22 cellular contexts compared by ENCODE assay signal in the genomic region with DNA sequence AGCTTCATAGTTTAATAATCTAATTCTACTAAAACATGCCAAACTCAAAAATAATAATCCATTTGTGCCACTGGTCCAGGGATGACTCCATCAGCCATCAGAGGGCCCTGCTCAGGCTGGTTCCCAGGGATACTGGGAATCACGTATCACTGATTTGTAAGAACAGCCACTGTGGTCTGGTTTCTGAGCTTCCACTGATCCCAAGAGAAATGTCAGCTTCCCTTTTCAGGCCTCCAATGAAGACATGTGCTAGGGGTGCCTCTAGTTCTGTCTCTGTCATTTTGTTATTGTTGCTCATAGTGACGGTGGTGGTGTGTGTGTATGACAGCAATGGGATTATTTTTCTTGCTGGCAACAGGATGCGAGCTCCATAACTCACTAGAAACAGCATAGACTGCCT.
A peak's percentile ranks its signal among the peaks of the same experiment; 100 is the strongest.
DNase-seq lines count a peak whose midpoint lies in the region; ATAC-seq, FAIRE-seq and TF ChIP-seq lines count a peak whose summit lies in the region.
"Had no signal": no experiment of that assay in that cellular context is flagged by ENCODE, and none has a peak within 500 bp of the region (broad histone marks: within the 10 kb centered on the region; RNA-seq: fewer than 3 reads in every experiment).

No MANE protein-coding gene starts in this region.

- no peaks in the 10 kb centered on the region for H4K20me1 ChIP-seq in H1 (replicated peaks in 1 of 2; ENCODE audit: control insufficient read depth in 1 of 2, insufficient read depth in 2 of 2, low read length in 2 of 2)

- H3K79me2 ChIP-seq in H1 (ENCODE audit: control insufficient read depth in 1 of 2, insufficient read depth in 2 of 2, low read length in 2 of 2), result no peaks in the 10 kb centered on the region

- H3K23me2 ChIP-seq in H1 (ENCODE audit: low read depth, low read length), result peaks cover 4% of the 10 kb centered on the region

- peaks cover 0 to 25% (median 19%) of the 10 kb centered on the region in 4 experiments; a peak in 6 of 7 replicates for H3K27me3 ChIP-seq in H1 (replicated peaks in 1 of 4; ENCODE audit: control insufficient read depth in 3 of 4, extremely low read depth in 1 of 4, insufficient read depth in 3 of 4, low read length in 3 of 4)
- H3K27me3 ChIP-seq in colonic mucosa, result peaks cover 19% of the 10 kb centered on the region

- no peak for TF ChIP-seq RAD21 in H1 (IDR thresholded peaks at IDR 0.05 in 1 of 2, conservative IDR thresholded peaks at IDR 0.05 in 1 of 2; ENCODE audit: low read depth in 2 of 2, low read length in 2 of 2)

- H3K23ac ChIP-seq in H1 (ENCODE audit: insufficient read length), result no peak overlapping the region

- no peak overlapping the region for H2AK5ac ChIP-seq in H1 (ENCODE audit: low read depth, low read length)

- no peak overlapping the region for H2BK120ac ChIP-seq in H1 (replicated peaks; ENCODE audit: low read depth, low read length)

- DNase-seq in NCI-H82 (lab: John Stamatoyannopoulos, UW) (peak; percentile 15), NCI-H82 treated with DMSO at 0.1 percent for 48 hours (lab: John Stamatoyannopoulos, UW; ENCODE audit: unreplicated experiment) (no peak), D721Med (ENCODE audit: insufficient read length, low spot score) (no peak), H1 (ENCODE audit: low read depth in 1 of 2, low spot score in 2 of 2) (no peak), colonic mucosa (no peak)
- DNase-seq in stimulated activated CD4-positive, alpha-beta T cell treated with anti-CD3 and anti-CD28 coated beads, Interleukin-4, amount 100 ng/mL, for 1 hour, result no peak
- DNase-seq: 8988T; ACHN; AML-193; C1 segment of cervical spinal cord; Caco-2; CD4-positive, alpha-beta memory T cell; DMS 273 treated with DMSO at 0.1 percent for 48 hours; DMS79; EL; GDM1; H9 had no signal

- intact Hi-C loops in colonic mucosa (cut with DNase I), result no loop called here

- FAIRE-seq in D721Med (lab: Jason Lieb, UNC), result peak; percentile 85
- no peak for FAIRE-seq in H1 (lab: Jason Lieb, UNC)
- FAIRE-seq: A549, GM12878 had no signal

- H3K4me1 ChIP-seq in H1 (replicated peaks in 1 of 4; ENCODE audit: control insufficient read depth in 3 of 4, insufficient read depth in 4 of 4, low read length in 3 of 4) (peaks cover 3 to 16% (median 11%) of the 10 kb centered on the region in 4 experiments), mesodermal cell (ENCODE audit: control insufficient read depth, insufficient read depth, low read length, poor library complexity, severe bottlenecking) (peaks cover 6% of the 10 kb centered on the region), colonic mucosa (no peaks in the 10 kb centered on the region)
- H3K4me1 ChIP-seq: A549, Caco-2 had no signal

- 93% methylated on average over 3 of the region's 3 CpGs; no CpG with 5 or more reads in 1 of the 2 experiments for WGBS in H1 (ENCODE audit: extremely low coverage in 1 of 2, insufficient coverage in 1 of 2, insufficient read length in 1 of 2, insufficient replicate concordance in 2 of 2, low coverage in 1 of 2, low lambda C conversion rate in 2 of 2, missing lambda C conversion rate in 1 of 2), 2 experiments
- 100% methylated on average over 1 of the region's 3 CpGs for WGBS in mesodermal cell (ENCODE audit: insufficient coverage in 2 of 2), 2 experiments

- no peak for ATAC-seq in GM19035 (IDR thresholded peaks at IDR 0.05; ENCODE audit: unreplicated experiment)
- ATAC-seq: A549, GM12878, HCT116 had no signal

- 0 out of 2 replicates have a peak overlapping the region, but pooled peaks have one; percentile 68 for H2BK12ac ChIP-seq in H1 (ENCODE audit: low read depth, low read length)

- CTCF ChIA-PET in H1 (lab: Charles Lee; ENCODE audit: partially characterized antibody), result interaction anchor here (0.8 to 9.8 kb wide), 13 partner anchors 8 to 101 kb away, joined by 3 to 93 read pairs (median 4); no protein-coding TSS in a partner anchor

- H4K8ac ChIP-seq in H1 (ENCODE audit: extremely low read depth, insufficient read depth, low read length), result no peak overlapping the region

- TF ChIP-seq POLR2A in H1 (IDR thresholded peaks at IDR 0.05; ENCODE audit: control extremely low read depth in 1 of 2, low read depth in 2 of 2, low read length in 2 of 2), result no peak

- H3K4me2 ChIP-seq in H1 (ENCODE audit: insufficient read depth in 1 of 2, low read depth in 2 of 2, low read length in 2 of 2), result no peak overlapping the region
- H3K4me2 ChIP-seq: A549 had no signal

- no peak overlapping the region for H2BK5ac ChIP-seq in H1 (ENCODE audit: low read depth, low read length)

- H2BK20ac ChIP-seq in H1 (ENCODE audit: low read length), result peak overlapping the region; percentile 9; the same call in 1 of the 2 replicates

- H3K36me3 ChIP-seq in H1 (ENCODE audit: control insufficient read depth in 2 of 4, insufficient read depth in 4 of 4, low read length in 3 of 4), result no peaks in the 10 kb centered on the region
- no peaks in the 10 kb centered on the region for H3K36me3 ChIP-seq in mesodermal cell (ENCODE audit: control insufficient read depth, insufficient read depth, low read length)
- no peaks in the 10 kb centered on the region for H3K36me3 ChIP-seq in colonic mucosa

- no peaks in the 10 kb centered on the region for H3K79me1 ChIP-seq in H1 (ENCODE audit: low read depth, low read length)

- no peak overlapping the region for H3K14ac ChIP-seq in H1 (ENCODE audit: insufficient read length)

- H3K9me3 ChIP-seq in H1 (ENCODE audit: insufficient read depth in 2 of 2, low read depth in 1 of 2, low read length in 1 of 2), result no peaks in the 10 kb centered on the region
- H3K9me3 ChIP-seq in mesodermal cell (ENCODE audit: control insufficient read depth, low read length), result no peaks in the 10 kb centered on the region
- no peaks in the 10 kb centered on the region for H3K9me3 ChIP-seq in colonic mucosa
- H3K9me3 ChIP-seq: A549, Caco-2 had no signal

- no peak overlapping the region for H2AFZ ChIP-seq in H1 (ENCODE audit: low read length)

- no peak overlapping the region for H3K18ac ChIP-seq in H1 (ENCODE audit: extremely low read depth, low read length)

- POLR2A ChIA-PET in H1 (lab: Charles Lee; ENCODE audit: partially characterized antibody), result no interaction called here

- H3K4me3 ChIP-seq in H1 (ENCODE audit: extremely low read depth in 1 of 4, insufficient read depth in 2 of 4, low read depth in 3 of 4, low read length in 4 of 4) (no peak overlapping the region), mesodermal cell (ENCODE audit: extremely low read depth, insufficient read depth, low read length, poor library complexity, severe bottlenecking) (no peak overlapping the region), colonic mucosa (no peak overlapping the region)
- H3K4me3 ChIP-seq: A549, GM12878 had no signal

- H4K91ac ChIP-seq in H1 (replicated peaks; ENCODE audit: insufficient read length, low read length), result no peak overlapping the region

- TF ChIP-seq CTCF in D721Med (IDR thresholded peaks at IDR 0.05; ENCODE audit: insufficient read depth, missing control alignments), result no peak
- no peak for TF ChIP-seq CTCF in H1 (IDR thresholded peaks at IDR 0.05; ENCODE audit: control extremely low read depth in 1 of 3, insufficient read depth in 1 of 3, low read depth in 1 of 3, low read length in 3 of 3)
- TF ChIP-seq CTCF in colonic mucosa (IDR thresholded peaks at IDR 0.05), result no peak

- no peak overlapping the region for H3K4ac ChIP-seq in H1 (replicated peaks; ENCODE audit: insufficient read length, low read depth, low read length)

- TF ChIP-seq EP300 in H1 (IDR thresholded peaks at IDR 0.05; ENCODE audit: borderline replicate concordance in 1 of 2, low read depth in 2 of 2, low read length in 2 of 2), result no peak

- no peak overlapping the region for H4K5ac ChIP-seq in H1 (ENCODE audit: insufficient read length, low read depth, low read length)

- H3K56ac ChIP-seq in H1 (replicated peaks; ENCODE audit: insufficient read length, low read depth, low read length), result no peak overlapping the region

- H2BK15ac ChIP-seq in H1 (ENCODE audit: low read length), result no peak overlapping the region

- H3K9ac ChIP-seq in H1 (replicated peaks in 1 of 4; ENCODE audit: extremely low read depth in 1 of 4, low read depth in 3 of 4, low read length in 3 of 4) (no peak overlapping the region), colonic mucosa (ENCODE audit: low read depth in 2 of 2, low read length in 2 of 2) (no peak overlapping the region)

- H3K27ac ChIP-seq in H1 (ENCODE audit: low read depth, low read length), result no peak overlapping the region
- H3K27ac ChIP-seq in mesodermal cell (ENCODE audit: low read depth, low read length, severe bottlenecking), result peak overlapping the region; percentile 29
- no peak overlapping the region for H3K27ac ChIP-seq in colonic mucosa
- H3K27ac ChIP-seq: A549 had no signal

TF ChIP-seq in H1, 55 proteins besides CTCF, POLR2A, EP300 and RAD21 (continues in another document):
- TF ChIP-seq RNF2 (IDR thresholded peaks at IDR 0.05; ENCODE audit: borderline replicate concordance, low read depth, low read length, missing control alignments, poor library complexity, severe bottlenecking), result no peak
- TF ChIP-seq, protein P1, sequence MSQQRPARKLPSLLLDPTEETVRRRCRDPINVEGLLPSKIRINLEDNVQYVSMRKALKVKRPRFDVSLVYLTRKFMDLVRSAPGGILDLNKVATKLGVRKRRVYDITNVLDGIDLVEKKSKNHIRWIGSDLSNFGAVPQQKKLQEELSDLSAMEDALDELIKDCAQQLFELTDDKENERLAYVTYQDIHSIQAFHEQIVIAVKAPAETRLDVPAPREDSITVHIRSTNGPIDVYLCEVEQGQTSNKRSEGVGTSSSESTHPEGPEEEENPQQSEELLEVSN (IDR thresholded peaks at IDR 0.05), result no peak
- TF ChIP-seq CREB1 (IDR thresholded peaks at IDR 0.05), result no peak
- TF ChIP-seq BACH1 (IDR thresholded peaks at IDR 0.05; ENCODE audit: low read length), result no peak
- no peak for TF ChIP-seq TBP (IDR thresholded peaks at IDR 0.05; ENCODE audit: low read depth, low read length)
- no peak for TF ChIP-seq NANOG (IDR thresholded peaks at IDR 0.05; ENCODE audit: insufficient read depth, low read depth, low read length, poor library complexity, severe bottlenecking)
- no peak for TF ChIP-seq YY1 (IDR thresholded peaks at IDR 0.05; ENCODE audit: low read depth, low read length)
- TF ChIP-seq KDM5A (IDR thresholded peaks at IDR 0.05; ENCODE audit: low read length), result no peak
- TF ChIP-seq, protein P2, sequence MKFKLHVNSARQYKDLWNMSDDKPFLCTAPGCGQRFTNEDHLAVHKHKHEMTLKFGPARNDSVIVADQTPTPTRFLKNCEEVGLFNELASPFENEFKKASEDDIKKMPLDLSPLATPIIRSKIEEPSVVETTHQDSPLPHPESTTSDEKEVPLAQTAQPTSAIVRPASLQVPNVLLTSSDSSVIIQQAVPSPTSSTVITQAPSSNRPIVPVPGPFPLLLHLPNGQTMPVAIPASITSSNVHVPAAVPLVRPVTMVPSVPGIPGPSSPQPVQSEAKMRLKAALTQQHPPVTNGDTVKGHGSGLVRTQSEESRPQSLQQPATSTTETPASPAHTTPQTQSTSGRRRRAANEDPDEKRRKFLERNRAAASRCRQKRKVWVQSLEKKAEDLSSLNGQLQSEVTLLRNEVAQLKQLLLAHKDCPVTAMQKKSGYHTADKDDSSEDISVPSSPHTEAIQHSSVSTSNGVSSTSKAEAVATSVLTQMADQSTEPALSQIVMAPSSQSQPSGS (IDR thresholded peaks at IDR 0.05; ENCODE audit: low read length), result no peak
- TF ChIP-seq CTBP2 (IDR thresholded peaks at IDR 0.05; ENCODE audit: borderline replicate concordance, insufficient read depth, insufficient read length, low read length), result no peak
